1 cellular context compared by ENCODE assay signal in the genomic region with DNA sequence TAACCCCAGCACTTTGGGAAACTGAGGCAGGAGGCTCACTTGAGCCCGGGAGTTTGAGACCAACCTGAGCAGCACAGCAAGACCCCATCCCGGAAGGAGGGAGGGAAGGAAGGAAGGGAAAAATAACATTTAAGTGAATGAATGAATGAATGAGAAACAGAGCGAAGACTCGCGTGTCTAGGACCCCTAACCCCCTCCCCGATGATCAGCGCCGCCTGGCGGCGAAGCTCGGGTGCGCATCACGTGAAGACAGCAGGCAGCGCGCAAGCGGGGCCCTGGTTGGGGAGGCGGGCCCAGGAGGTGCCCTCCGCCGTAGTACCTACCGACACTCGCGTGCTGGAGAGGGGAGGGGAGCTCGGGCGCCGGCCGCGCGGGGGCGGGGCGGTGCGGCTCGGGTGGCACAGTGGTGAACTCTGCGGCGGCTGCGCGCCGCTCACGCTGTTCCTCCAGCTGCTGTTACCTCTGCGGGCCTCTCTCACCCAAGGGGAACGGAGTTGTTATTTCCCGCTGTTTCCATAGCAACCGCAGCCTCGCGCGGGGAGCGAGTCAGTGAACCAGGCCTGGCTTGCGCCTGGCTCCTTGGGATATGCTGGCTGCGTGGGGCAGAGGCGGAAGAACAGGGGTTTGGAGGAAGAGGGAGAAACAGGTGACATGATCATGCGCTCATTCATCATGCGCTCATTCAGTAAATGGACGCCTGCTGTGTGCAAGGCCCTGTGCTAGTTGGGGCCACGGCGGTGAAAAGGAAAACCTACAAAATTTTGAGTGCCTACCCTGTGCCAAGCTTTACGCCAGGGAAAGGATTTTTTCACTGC.
TF ChIP-seq lines count a peak whose summit lies in the region.

No MANE protein-coding gene starts in this region.

TF ChIP-seq in HEK293, 187 proteins besides CTCF, POLR2A, EP300 and RAD21 (continued from another document):
- TF ChIP-seq INSM2 (tag by site-specific recombination; IDR thresholded peaks at IDR 0.05) (no peak), ZNF423 (tag by site-specific recombination; IDR thresholded peaks at IDR 0.05) (peak; percentile 87; the same call in 1 of the 2 replicates), ZSCAN30 (tag by site-specific recombination; IDR thresholded peaks at IDR 0.05) (peak; percentile 85), SCRT2 (tag by site-specific recombination; IDR thresholded peaks at IDR 0.05) (peak; percentile 96), IKZF3 (tag by site-specific recombination; IDR thresholded peaks at IDR 0.05) (peak; percentile 86)
